In genomic region chr12:50467441-50467840, GRCh38 we compare ENCODE assay signal across 15 cellular contexts. TPM values are rescaled to one million over a fixed set of nuclear protein-coding genes. Genes with fewer than 3 reads are reported as not detected.
DNase-seq lines count a peak whose midpoint lies in the region; ATAC-seq and TF ChIP-seq lines count a peak whose summit lies in the region.
"Had no signal": no experiment of that assay in that cellular context is flagged by ENCODE, and none has a peak within 500 bp of the region (broad histone marks: within the 10 kb centered on the region; RNA-seq: fewer than 3 reads in every experiment).

No MANE protein-coding gene starts in this region.

- H3K27ac ChIP-seq in mammary epithelial cell (ENCODE audit: insufficient read depth, low read depth, low read length) = no peak overlapping the region
- H3K27ac ChIP-seq in breast epithelium = no peak overlapping the region
- no peak overlapping the region for H3K27ac ChIP-seq in foreskin keratinocyte
- H3K27ac ChIP-seq in aorta (ENCODE audit: low read depth in 1 of 2, low read length in 2 of 2) = no peak overlapping the region
- H3K27ac ChIP-seq: BLaER1 had no signal

- H3K27ac Mint-ChIP-seq in activated T-helper 1 cell treated with anti-CD3 and anti-CD28 coated beads, Interleukin-12 subunit alpha, Interleukin-12 subunit beta, Interleukin-2, Interleukin-4 antibody, amounts not matched to agents 30 ng/mL and 10 ng/mL and 1 ng/mL, durations not matched to agents 14 hours and 24 hours and 36 hours = peak overlapping the region; percentile 28
- H3K27ac Mint-ChIP-seq: H9 had no signal

- H3K4me1 Mint-ChIP-seq in activated T-helper 1 cell treated with anti-CD3 and anti-CD28 coated beads, Interleukin-12 subunit alpha, Interleukin-12 subunit beta, Interleukin-2, Interleukin-4 antibody, amounts not matched to agents 30 ng/mL and 10 ng/mL and 1 ng/mL, durations not matched to agents 14 hours and 24 hours and 36 hours (ENCODE audit: low read depth) = no peaks in the 10 kb centered on the region
- H3K4me1 Mint-ChIP-seq: CD14-positive monocyte, H9 had no signal

- H4K20me1 ChIP-seq in mammary epithelial cell (ENCODE audit: insufficient read depth, low read length) = no peaks in the 10 kb centered on the region
- H4K20me1 ChIP-seq: BLaER1 had no signal

- in situ Hi-C loops in mammary epithelial cell (cut with MboI; ENCODE audit: low sequenced_read_pairs in 2 of 2) = no loop called here

- H3K9me3 ChIP-seq in mammary epithelial cell (replicated peaks; ENCODE audit: insufficient read depth, low read length) = no peaks in the 10 kb centered on the region
- H3K9me3 ChIP-seq in breast epithelium = no peaks in the 10 kb centered on the region
- H3K9me3 ChIP-seq in aorta (ENCODE audit: control insufficient read depth, low read length) = no peaks in the 10 kb centered on the region

- H3K36me3 Mint-ChIP-seq in activated T-helper 1 cell treated with anti-CD3 and anti-CD28 coated beads, Interleukin-12 subunit alpha, Interleukin-12 subunit beta, Interleukin-2, Interleukin-4 antibody, amounts not matched to agents 30 ng/mL and 10 ng/mL and 1 ng/mL, durations not matched to agents 14 hours and 24 hours and 36 hours (ENCODE audit: low read depth) = peaks cover 52% of the 10 kb centered on the region

- no peak overlapping the region for H3K4me2 ChIP-seq in mammary epithelial cell (ENCODE audit: insufficient read depth, low read depth, low read length)
- H3K4me2 ChIP-seq: BLaER1 had no signal

- H3K4me3 Mint-ChIP-seq in activated T-helper 1 cell treated with anti-CD3 and anti-CD28 coated beads, Interleukin-12 subunit alpha, Interleukin-12 subunit beta, Interleukin-2, Interleukin-4 antibody, amounts not matched to agents 30 ng/mL and 10 ng/mL and 1 ng/mL, durations not matched to agents 14 hours and 24 hours and 36 hours = no peak overlapping the region
- H3K4me3 Mint-ChIP-seq: CD14-positive monocyte; CD4-positive, alpha-beta memory T cell; H9 had no signal

- H3K79me2 ChIP-seq in mammary epithelial cell (ENCODE audit: insufficient read depth, low read length) = no peaks in the 10 kb centered on the region

- intact Hi-C loops in mammary epithelial cell (cut with micrococcal nuclease) (no loop called here), breast epithelium (cut with DNase I; ENCODE audit: low total_unique reads) (no loop called here), aorta (cut with DNase I) (no loop called here)
- intact Hi-C loops in activated T-helper 1 cell treated with anti-CD3 and anti-CD28 coated beads, Interleukin-12 subunit alpha, Interleukin-12 subunit beta, Interleukin-2, Interleukin-4 antibody, amounts not matched to agents 30 ng/mL and 10 ng/mL and 1 ng/mL, durations not matched to agents 14 hours and 24 hours and 36 hours (cut with micrococcal nuclease) = no loop called here

- H3K4me3 ChIP-seq in mammary epithelial cell (replicated peaks in 1 of 3; ENCODE audit: insufficient read depth in 1 of 3, low read depth in 2 of 3, low read length in 3 of 3) = no peak overlapping the region
- H3K4me3 ChIP-seq in breast epithelium = no peak overlapping the region
- H3K4me3 ChIP-seq in aorta (ENCODE audit: low read length in 2 of 2) = no peak overlapping the region
- H3K4me3 ChIP-seq: BLaER1, GM12878 had no signal

- TF ChIP-seq POLR2A in breast epithelium (IDR thresholded peaks at IDR 0.05) = no peak

- H3K27me3 Mint-ChIP-seq in activated T-helper 1 cell treated with anti-CD3 and anti-CD28 coated beads, Interleukin-12 subunit alpha, Interleukin-12 subunit beta, Interleukin-2, Interleukin-4 antibody, amounts not matched to agents 30 ng/mL and 10 ng/mL and 1 ng/mL, durations not matched to agents 14 hours and 24 hours and 36 hours (ENCODE audit: insufficient read depth) = no peaks in the 10 kb centered on the region
- H3K27me3 Mint-ChIP-seq: CD4-positive, alpha-beta memory T cell had no signal

- 100% methylated on average over 1 of the region's 2 CpGs for WGBS in mammary epithelial cell (ENCODE audit: low coverage, missing lambda C conversion rate)
- 93 to 97% methylated on average over 2 of the region's 2 CpGs for WGBS in aorta, 2 donors

- H3K27me3 ChIP-seq in mammary epithelial cell (ENCODE audit: insufficient read depth, low read length) (no peaks in the 10 kb centered on the region), breast epithelium (no peaks in the 10 kb centered on the region), foreskin keratinocyte (no peaks in the 10 kb centered on the region), aorta (ENCODE audit: control insufficient read depth in 1 of 2, insufficient read depth in 2 of 2, low read length in 1 of 2) (no peaks in the 10 kb centered on the region)
- H3K27me3 ChIP-seq: BLaER1 had no signal

- no TSS peak for BruUV-seq in mammary epithelial cell (replicated peaks; lab: Mats Ljungman, UMichigan)

- dilution Hi-C loops in mammary epithelial cell (cut with HindIII; ENCODE audit: low sequenced_read_pairs) = no loop called here

- peaks cover 10% of the 10 kb centered on the region for H3K36me3 ChIP-seq in mammary epithelial cell (ENCODE audit: insufficient read depth, low read length)
- no peaks in the 10 kb centered on the region for H3K36me3 ChIP-seq in breast epithelium
- peaks cover 4 to 5% of the 10 kb centered on the region in 2 donors for H3K36me3 ChIP-seq in aorta (ENCODE audit: control insufficient read depth in 1 of 2, insufficient read depth in 2 of 2, low read length in 1 of 2)

- H3K9ac ChIP-seq in mammary epithelial cell (ENCODE audit: insufficient read depth, low read length) = no peak overlapping the region
- H3K9ac ChIP-seq: BLaER1 had no signal

- no peak overlapping the region for H2AFZ ChIP-seq in mammary epithelial cell (ENCODE audit: low read depth, low read length)

- no peak for ATAC-seq in foreskin keratinocyte
- no peak for ATAC-seq in aorta (ENCODE audit: low FRiP score)
- ATAC-seq: GM12878 had no signal

- TF ChIP-seq CTCF in mammary epithelial cell (conservative IDR thresholded peaks at IDR 0.05 in 1 of 2, IDR thresholded peaks at IDR 0.05 in 1 of 2; ENCODE audit: extremely low read depth in 1 of 2, insufficient read depth in 1 of 2, low read depth in 1 of 2, low read length in 2 of 2) = no peak
- no peak for TF ChIP-seq CTCF in breast epithelium (IDR thresholded peaks at IDR 0.05)
- no peak for TF ChIP-seq CTCF in foreskin keratinocyte (conservative IDR thresholded peaks at IDR 0.05)

- H3K4me1 ChIP-seq in mammary epithelial cell (ENCODE audit: insufficient read depth, low read length) (peaks cover 2% of the 10 kb centered on the region), breast epithelium (no peaks in the 10 kb centered on the region), foreskin keratinocyte (no peaks in the 10 kb centered on the region), aorta (ENCODE audit: control insufficient read depth in 1 of 2, insufficient read depth in 2 of 2, low read length in 2 of 2) (no peaks in the 10 kb centered on the region)
- H3K4me1 ChIP-seq: BLaER1 had no signal

- DNase-seq in mammary epithelial cell = peak; percentile 35
- no peak for DNase-seq in breast epithelium (ENCODE audit: low spot score in 2 of 2)
- no peak for DNase-seq in activated T-helper 1 cell treated with anti-CD3 and anti-CD28 coated beads, Interleukin-12 subunit alpha, Interleukin-12 subunit beta, Interleukin-2, Interleukin-4 antibody, amounts not matched to agents 30 ng/mL and 10 ng/mL and 1 ng/mL, durations not matched to agents 14 hours and 24 hours and 36 hours (ENCODE audit: low spot score)
- peak; percentile 37 to 69 for DNase-seq in foreskin keratinocyte
- DNase-seq in dermis blood vessel endothelial cell = no peak
- DNase-seq in cerebellar nuclear complex (lab: John Stamatoyannopoulos, UW) = no peak
- DNase-seq in aorta = no peak
- DNase-seq: 8988T; CD4-positive, alpha-beta memory T cell; DMS153; DMS79; H9 had no signal

- peaks cover 5% of the 10 kb centered on the region for H3K9me3 Mint-ChIP-seq in activated T-helper 1 cell treated with anti-CD3 and anti-CD28 coated beads, Interleukin-12 subunit alpha, Interleukin-12 subunit beta, Interleukin-2, Interleukin-4 antibody, amounts not matched to agents 30 ng/mL and 10 ng/mL and 1 ng/mL, durations not matched to agents 14 hours and 24 hours and 36 hours
- H3K9me3 Mint-ChIP-seq: CD4-positive, alpha-beta memory T cell; H9 had no signal

- CTCF ChIA-PET in mammary epithelial cell (lab: Charles Lee; ENCODE audit: low non-redundant PET) = no interaction called here

RNA-seq across cellular contexts. Expression of gene DIP2B, which starts 37.3 kb away (rescaled TPM):
- total RNA-seq in mammary epithelial cell = 10 to 100 TPM; 34.8 to 98.0 TPM
- 17.1 TPM for polyA plus RNA-seq in mammary epithelial cell
- 82.0 TPM for polyA minus RNA-seq in mammary epithelial cell
- total RNA-seq in breast epithelium = 10 to 100 TPM; 26.6 to 44.8 (median 33.4) TPM
- 26.7 and 27.6 TPM in 2 replicates for total RNA-seq in activated T-helper 1 cell treated with anti-CD3 and anti-CD28 coated beads, Interleukin-12 subunit alpha, Interleukin-12 subunit beta, Interleukin-2, Interleukin-4 antibody, amounts not matched to agents 30 ng/mL and 10 ng/mL and 1 ng/mL, durations not matched to agents 14 hours and 24 hours and 36 hours
- total RNA-seq in foreskin keratinocyte = 29.6 and 30.7 TPM in 2 replicates
- 4.8 and 6.4 TPM in 2 replicates for polyA plus RNA-seq in foreskin keratinocyte
- 44.1 and 44.6 TPM in 2 replicates for total RNA-seq in dermis blood vessel endothelial cell
- 10 to 100 TPM; 15.7 to 25.0 TPM for total RNA-seq in aorta
- 1 to 10 TPM; 2.9 to 4.6 TPM for polyA plus RNA-seq in aorta

Comparison
In these comparisons a context has a peak if more than half of its experiments do, and no peak if none do; other contexts are left out.
1. DNase-seq: peak in mammary epithelial cell (single experiment) and foreskin keratinocyte (2 of 2); none in breast epithelium (0 of 2), activated T-helper 1 cell treated with anti-CD3 and anti-CD28 coated beads, Interleukin-12 subunit alpha, Interleukin-12 subunit beta, Interleukin-2, Interleukin-4 antibody, amounts not matched to agents 30 ng/mL and 10 ng/mL and 1 ng/mL, durations not matched to agents 14 hours and 24 hours and 36 hours (single experiment), dermis blood vessel endothelial cell (single experiment), cerebellar nuclear complex (0 of 2) and aorta (0 of 2).